10 cellular contexts compared by ENCODE assay signal in the genomic region with DNA sequence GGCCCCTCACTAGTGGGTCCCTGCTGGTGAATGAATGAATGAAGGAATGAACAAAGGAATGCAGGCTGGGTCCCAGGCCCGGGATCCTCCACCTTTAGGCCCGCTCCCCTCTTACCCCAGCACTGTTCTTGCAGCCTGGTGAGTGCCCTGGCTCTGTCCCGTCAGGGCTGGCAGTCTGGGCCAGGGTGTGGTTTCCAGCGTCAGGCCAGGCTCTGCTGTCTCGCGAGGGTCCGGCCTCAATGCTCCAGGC. TPM values are rescaled to one million over a fixed set of nuclear protein-coding genes. Genes with fewer than 3 reads are reported as not detected.
DNase-seq lines count a peak whose midpoint lies in the region; TF ChIP-seq lines count a peak whose summit lies in the region.
"Had no signal": no experiment of that assay in that cellular context is flagged by ENCODE, and none has a peak within 500 bp of the region (broad histone marks: within the 10 kb centered on the region; RNA-seq: fewer than 3 reads in every experiment).

No MANE protein-coding gene starts in this region.

- H3K4me3 Mint-ChIP-seq in CD14-positive monocyte (peak overlapping the region; percentile 87 to 97), nephron (peak overlapping the region in 2 of 3 experiments; percentile 15 to 60)
- H3K4me3 Mint-ChIP-seq: brain had no signal

- H3K27ac ChIP-seq in HL-60 (replicated peaks) (peak overlapping the region; percentile 99), dorsolateral prefrontal cortex (peak overlapping the region in 53 of 59 donors; percentile 29 to 94 (median 75))

- peaks cover 0 to 1% (median 1%) of the 10 kb centered on the region in 3 donors for H3K27me3 Mint-ChIP-seq in CD14-positive monocyte (ENCODE audit: low read depth in 3 of 3)
- H3K27me3 Mint-ChIP-seq in nephron (ENCODE audit: low read depth): peaks cover 59% of the 10 kb centered on the region

- intact Hi-C loops in CD14-positive monocyte (cut with micrococcal nuclease) (loop anchor here (5.0 kb wide), 1 partner anchor 50 kb away; a partner anchor contains a TSS), dorsolateral prefrontal cortex (cut with DNase I) (no loop called here)

- peak overlapping the region; percentile 96 for H3K4me3 ChIP-seq in HL-60 (replicated peaks; ENCODE audit: insufficient read depth, low read length)
- peak overlapping the region in 58 of 59 donors; percentile 1 to 63 (median 44) for H3K4me3 ChIP-seq in dorsolateral prefrontal cortex

- H3K36me3 Mint-ChIP-seq in CD14-positive monocyte (peaks cover 8 to 12% of the 10 kb centered on the region in 2 donors), nephron (ENCODE audit: low read depth) (peaks cover 3% of the 10 kb centered on the region)

- H3K27ac Mint-ChIP-seq in CD14-positive monocyte: peak overlapping the region; percentile 89 to 93 (median 92)
- no peak overlapping the region for H3K27ac Mint-ChIP-seq in nephron

- no peak for DNase-seq in CD14-positive monocyte (ENCODE audit: low spot score)
- DNase-seq in HL-60 (ENCODE audit: low read depth in 1 of 2, low spot score in 1 of 2): no peak
- no peak for DNase-seq in dorsolateral prefrontal cortex
- DNase-seq in DMS 273 (lab: John Stamatoyannopoulos, UW; ENCODE audit: unreplicated experiment): no peak
- no peak for DNase-seq in stimulated activated CD8-positive, alpha-beta memory T cell treated with anti-CD3 and anti-CD28 coated beads, Interleukin-4, amount 100 ng/mL, for 48 hours
- DNase-seq in RPMI8226: no peak
- DNase-seq in HT-29 (ENCODE audit: low spot score): no peak
- DNase-seq: NCI-H187 had no signal

- no peaks in the 10 kb centered on the region for H3K9me3 Mint-ChIP-seq in CD14-positive monocyte
- no peaks in the 10 kb centered on the region for H3K9me3 Mint-ChIP-seq in nephron

- H3K4me1 Mint-ChIP-seq in CD14-positive monocyte (peaks cover 55% of the 10 kb centered on the region), nephron (peaks cover 18% of the 10 kb centered on the region)

- no peak for TF ChIP-seq CTCF in CD14-positive monocyte (IDR thresholded peaks at IDR 0.05)
- TF ChIP-seq CTCF in HL-60 (IDR thresholded peaks at IDR 0.05; ENCODE audit: insufficient read depth, low read length): no peak
- TF ChIP-seq CTCF in dorsolateral prefrontal cortex (IDR thresholded peaks at IDR 0.05 in 54 of 56, conservative IDR thresholded peaks at IDR 0.05 in 2 of 56; ENCODE audit: low read depth in 1 of 56, partially characterized antibody in 56 of 56): no peak
- TF ChIP-seq CTCF in nephron (IDR thresholded peaks at IDR 0.05; ENCODE audit: unreplicated experiment in 3 of 3): no peak

- H3K27me3 ChIP-seq in HL-60 (ENCODE audit: insufficient read depth, poor library complexity, severe bottlenecking) (no peaks in the 10 kb centered on the region), dorsolateral prefrontal cortex (no peaks in the 10 kb centered on the region)

RNA-seq across cellular contexts. Expression of a gene that starts 0.3 kb away (rescaled TPM):
- 10 to 100 TPM; 35.7 to 37.1 TPM for polyA plus RNA-seq in CD14-positive monocyte
- total RNA-seq in dorsolateral prefrontal cortex: 10 to 100 TPM in 2 of 120 experiments, 1 to 10 TPM in 118; 1.0 to 11.8 (median 4.5) TPM
- 1.8 and 2.5 TPM in 2 replicates for total RNA-seq in HT-29 (2014; rRNA removed; shearing (Covaris generic))

RNA-seq across cellular contexts. Expression of a gene that starts 14.2 kb away (rescaled TPM):
- 10 to 100 TPM; 14.5 TPM for polyA plus RNA-seq in CD14-positive monocyte
- total RNA-seq in dorsolateral prefrontal cortex: 10 to 100 TPM; 30.6 to 70.9 (median 40.8) TPM
- total RNA-seq in HT-29 (2014; rRNA removed; shearing (Covaris generic)): 52.8 and 59.8 TPM in 2 replicates

RNA-seq across cellular contexts. Expression of a gene that starts 15.7 kb away (rescaled TPM):
- 1 to 10 TPM; 1.1 to 2.2 TPM for polyA plus RNA-seq in CD14-positive monocyte
- total RNA-seq in dorsolateral prefrontal cortex: 100 to 1,000 TPM in 5 of 120 experiments, 10 to 100 TPM in 115; 54.8 to 122 (median 79.3) TPM
- total RNA-seq in HT-29 (2014; rRNA removed; shearing (Covaris generic)): 130 and 133 TPM in 2 replicates

RNA-seq across cellular contexts. Expression of a gene that starts 47.8 kb away (rescaled TPM):
- polyA plus RNA-seq in CD14-positive monocyte: 100 to 1,000 TPM; 158 to 172 TPM
- 10 to 100 TPM; 21.7 to 50.2 (median 33.8) TPM for total RNA-seq in dorsolateral prefrontal cortex
- total RNA-seq in HT-29 (2014; rRNA removed; shearing (Covaris generic)): 86.0 and 102 TPM in 2 replicates

RNA-seq across cellular contexts. Expression of a gene that starts 47.9 kb away (rescaled TPM):
- 100 to 1,000 TPM; 355 to 601 TPM for polyA plus RNA-seq in CD14-positive monocyte
- total RNA-seq in dorsolateral prefrontal cortex: 10 to 100 TPM; 15.7 to 43.8 (median 25.6) TPM
- total RNA-seq in HT-29 (2014; rRNA removed; shearing (Covaris generic)): 144 and 159 TPM in 2 replicates

Comparison
In these comparisons a context has a peak if more than half of its experiments do, and no peak if none do; other contexts are left out.
1. H3K27ac Mint-ChIP-seq: peak in CD14-positive monocyte (7 of 7); none in nephron (0 of 3).
2. intact Hi-C loops: an anchor here in CD14-positive monocyte (5.0 kb wide); none called in dorsolateral prefrontal cortex.